Comparison of ENCODE assay signal across 10 cellular contexts in the genomic region with DNA sequence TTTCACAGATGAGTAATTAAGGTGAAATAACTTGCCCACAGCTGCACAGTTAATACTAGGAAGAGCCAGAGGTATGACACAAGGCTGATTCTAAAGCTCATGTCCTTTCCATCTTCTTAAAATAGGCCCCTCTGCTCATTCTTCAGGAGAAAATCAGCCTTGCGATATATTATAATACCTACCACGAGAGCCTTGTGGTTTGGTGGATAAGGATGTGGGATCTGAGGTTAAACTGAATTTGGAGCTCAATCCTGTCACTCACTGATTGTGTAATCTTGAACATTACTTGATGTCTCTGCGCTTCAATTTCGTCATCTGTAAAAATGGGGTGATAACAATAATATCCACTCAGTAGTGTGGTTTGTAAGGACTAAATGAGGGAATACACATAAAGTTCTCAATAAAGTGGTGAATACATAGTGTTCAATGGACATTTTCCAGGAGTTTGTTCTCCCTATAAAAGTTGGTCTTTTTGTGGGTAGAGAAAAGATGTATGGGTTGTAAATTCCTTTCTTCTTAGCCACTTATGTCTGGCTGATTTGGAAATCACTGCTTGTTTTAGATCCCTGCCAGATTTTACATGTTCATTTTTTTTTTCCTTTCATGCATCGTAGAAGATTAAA. TPM values are rescaled to one million over a fixed set of nuclear protein-coding genes. Genes with fewer than 3 reads are reported as not detected.
DNase-seq lines count a peak whose midpoint lies in the region; ATAC-seq, FAIRE-seq and TF ChIP-seq lines count a peak whose summit lies in the region.
"Had no signal": no experiment of that assay in that cellular context is flagged by ENCODE, and none has a peak within 500 bp of the region (broad histone marks: within the 10 kb centered on the region; RNA-seq: fewer than 3 reads in every experiment).

No MANE protein-coding gene starts in this region.

- H3K27ac Mint-ChIP-seq in activated CD8-positive, alpha-beta memory T cell treated with anti-CD3 and anti-CD28 coated beads, Interleukin-2, amount 10 ng/mL, durations not matched to agents 7 days and 5 days, result no peak overlapping the region
- no peak overlapping the region for H3K27ac Mint-ChIP-seq in neural progenitor cell

- H3K4me1 ChIP-seq in RWPE2 (ENCODE audit: insufficient read depth, poor library complexity, severe bottlenecking), result peaks cover 38% of the 10 kb centered on the region
- H3K4me1 ChIP-seq in neural progenitor cell, result no peaks in the 10 kb centered on the region
- peaks cover 0 to 17% (median 0%) of the 10 kb centered on the region in 3 donors for H3K4me1 ChIP-seq in gastroesophageal sphincter

- H3K9ac ChIP-seq in neural progenitor cell, result no peak overlapping the region

- peak; percentile 27 for ATAC-seq in activated CD8-positive, alpha-beta memory T cell treated with anti-CD3 and anti-CD28 coated beads, Interleukin-2, amount 10 ng/mL, durations not matched to agents 7 days and 5 days
- ATAC-seq in RWPE2 (ENCODE audit: low read depth) (peak; percentile 83), gastroesophageal sphincter (no peak)
- ATAC-seq: A549 had no signal

- H3K4me3 Mint-ChIP-seq in activated CD8-positive, alpha-beta memory T cell treated with anti-CD3 and anti-CD28 coated beads, Interleukin-2, amount 10 ng/mL, durations not matched to agents 7 days and 5 days, result no peak overlapping the region
- no peak overlapping the region for H3K4me3 Mint-ChIP-seq in neural progenitor cell

- CTCF ChIA-PET in activated CD8-positive, alpha-beta memory T cell treated with anti-CD3 and anti-CD28 coated beads, Interleukin-2, amount 10 ng/mL, durations not matched to agents 7 days and 5 days (lab: Charles Lee), result no interaction called here

- H3K4me2 ChIP-seq in neural progenitor cell, result no peak overlapping the region
- H3K4me2 ChIP-seq: A549 had no signal

- 73 to 91% methylated on average over 4 to 5 of the region's 5 CpGs for WGBS in gastroesophageal sphincter (ENCODE audit: low coverage in 1 of 2), 2 donors

- DNase-seq in activated CD8-positive, alpha-beta memory T cell treated with anti-CD3 and anti-CD28 coated beads, Interleukin-2, amount 10 ng/mL, durations not matched to agents 7 days and 5 days, result no peak
- DNase-seq in activated CD8-positive, alpha-beta memory T cell treated with anti-CD3 and anti-CD28 coated beads, Interleukin-2, amount 50 U/mL, for 4 hours, result no peak
- DNase-seq in RWPE2 (ENCODE audit: low spot score) (no peak), erythroblast (lab: John Stamatoyannopoulos, UW) (peak; percentile 36 to 39), urothelium cell line (ENCODE audit: low spot score) (peak; percentile 37), GM19240 (ENCODE audit: insufficient read length, low spot score) (no peak), neural progenitor cell (ENCODE audit: low spot score) (no peak)
- DNase-seq: NCI-H510A had no signal

- H3K79me2 ChIP-seq in neural progenitor cell (ENCODE audit: low read depth), result no peaks in the 10 kb centered on the region

- H3K27me3 ChIP-seq in RWPE2 (ENCODE audit: insufficient read depth, poor library complexity, severe bottlenecking) (no peaks in the 10 kb centered on the region), neural progenitor cell (no peaks in the 10 kb centered on the region), gastroesophageal sphincter (no peaks in the 10 kb centered on the region)

- no peak for TF ChIP-seq EP300 in gastroesophageal sphincter (IDR thresholded peaks at IDR 0.05)

- no peaks in the 10 kb centered on the region for H3F3A ChIP-seq in neural progenitor cell (ENCODE audit: low read depth)

- H3K27ac ChIP-seq in RWPE2 (ENCODE audit: poor library complexity, severe bottlenecking), result peak overlapping the region; percentile 93
- no peak overlapping the region for H3K27ac ChIP-seq in neural progenitor cell
- H3K27ac ChIP-seq in gastroesophageal sphincter, result no peak overlapping the region
- H3K27ac ChIP-seq: A549 had no signal

- no peak overlapping the region for H3K4me3 ChIP-seq in RWPE2 (ENCODE audit: severe bottlenecking)
- H3K4me3 ChIP-seq in neural progenitor cell, result no peak overlapping the region
- no peak overlapping the region for H3K4me3 ChIP-seq in gastroesophageal sphincter
- H3K4me3 ChIP-seq: A549 had no signal

- FAIRE-seq in urothelium cell line (lab: Jason Lieb, UNC), result no peak
- FAIRE-seq: A549 had no signal

- peaks cover 23% of the 10 kb centered on the region for H3K9me3 Mint-ChIP-seq in activated CD8-positive, alpha-beta memory T cell treated with anti-CD3 and anti-CD28 coated beads, Interleukin-2, amount 10 ng/mL, durations not matched to agents 7 days and 5 days (ENCODE audit: low read depth)
- H3K9me3 Mint-ChIP-seq in neural progenitor cell, result peaks cover 2% of the 10 kb centered on the region

- H3K27me3 Mint-ChIP-seq in activated CD8-positive, alpha-beta memory T cell treated with anti-CD3 and anti-CD28 coated beads, Interleukin-2, amount 10 ng/mL, durations not matched to agents 7 days and 5 days, result no peaks in the 10 kb centered on the region
- H3K27me3 Mint-ChIP-seq in neural progenitor cell (ENCODE audit: insufficient read depth, low read depth), result peaks cover 2% of the 10 kb centered on the region

- H4K20me1 ChIP-seq in neural progenitor cell (ENCODE audit: low read depth), result no peaks in the 10 kb centered on the region

- peaks cover 22% of the 10 kb centered on the region for H3K36me3 Mint-ChIP-seq in activated CD8-positive, alpha-beta memory T cell treated with anti-CD3 and anti-CD28 coated beads, Interleukin-2, amount 10 ng/mL, durations not matched to agents 7 days and 5 days
- H3K36me3 Mint-ChIP-seq in neural progenitor cell, result peaks cover 1% of the 10 kb centered on the region

- H3K9me3 ChIP-seq in RWPE2 (ENCODE audit: severe bottlenecking) (peaks cover 9% of the 10 kb centered on the region), neural progenitor cell (ENCODE audit: low read depth) (no peaks in the 10 kb centered on the region), gastroesophageal sphincter (peaks cover 0 to 9% (median 0%) of the 10 kb centered on the region in 3 donors)
- H3K9me3 ChIP-seq: A549 had no signal

- no peak for TF ChIP-seq POLR2A in erythroblast (IDR thresholded peaks at IDR 0.05; ENCODE audit: low read length)
- TF ChIP-seq POLR2A in gastroesophageal sphincter (IDR thresholded peaks at IDR 0.05), result no peak

- peaks cover 9% of the 10 kb centered on the region for H3K4me1 Mint-ChIP-seq in activated CD8-positive, alpha-beta memory T cell treated with anti-CD3 and anti-CD28 coated beads, Interleukin-2, amount 10 ng/mL, durations not matched to agents 7 days and 5 days
- no peaks in the 10 kb centered on the region for H3K4me1 Mint-ChIP-seq in neural progenitor cell

- H2AFZ ChIP-seq in neural progenitor cell (replicated peaks), result no peak overlapping the region

- H3K36me3 ChIP-seq in RWPE2 (ENCODE audit: low read depth), result no peaks in the 10 kb centered on the region
- no peaks in the 10 kb centered on the region for H3K36me3 ChIP-seq in neural progenitor cell
- H3K36me3 ChIP-seq in gastroesophageal sphincter, result no peaks in the 10 kb centered on the region

- TF ChIP-seq CTCF in RWPE2 (IDR thresholded peaks at IDR 0.05; ENCODE audit: poor library complexity, severe bottlenecking), result no peak
- no peak for TF ChIP-seq CTCF in neural progenitor cell (IDR thresholded peaks at IDR 0.05)
- TF ChIP-seq CTCF in gastroesophageal sphincter (IDR thresholded peaks at IDR 0.05), result no peak

RNA-seq across cellular contexts. Expression of gene ATP2B1, which starts 25.1 kb away (rescaled TPM):
- total RNA-seq in activated CD8-positive, alpha-beta memory T cell treated with anti-CD3 and anti-CD28 coated beads, Interleukin-2, amount 10 ng/mL, durations not matched to agents 7 days and 5 days, result 10 to 100 TPM; 23.2 to 24.5 TPM
- total RNA-seq in neural progenitor cell (ENCODE audit: low replicate concordance) (97.5 and 177 TPM in 2 replicates), gastroesophageal sphincter (10 to 100 TPM; 19.0 to 33.3 (median 27.8) TPM)

Comparison
In these comparisons a context has a peak if more than half of its experiments do, and no peak if none do; other contexts are left out.
1. DNase-seq: peak in erythroblast (2 of 2) and urothelium cell line (single experiment); none in activated CD8-positive, alpha-beta memory T cell treated with anti-CD3 and anti-CD28 coated beads, Interleukin-2, amount 10 ng/mL, durations not matched to agents 7 days and 5 days (single experiment), activated CD8-positive, alpha-beta memory T cell treated with anti-CD3 and anti-CD28 coated beads, Interleukin-2, amount 50 U/mL, for 4 hours (single experiment), RWPE2 (single experiment), GM19240 (single experiment) and neural progenitor cell (single experiment).